8 cellular contexts compared by ENCODE assay signal in the genomic region with DNA sequence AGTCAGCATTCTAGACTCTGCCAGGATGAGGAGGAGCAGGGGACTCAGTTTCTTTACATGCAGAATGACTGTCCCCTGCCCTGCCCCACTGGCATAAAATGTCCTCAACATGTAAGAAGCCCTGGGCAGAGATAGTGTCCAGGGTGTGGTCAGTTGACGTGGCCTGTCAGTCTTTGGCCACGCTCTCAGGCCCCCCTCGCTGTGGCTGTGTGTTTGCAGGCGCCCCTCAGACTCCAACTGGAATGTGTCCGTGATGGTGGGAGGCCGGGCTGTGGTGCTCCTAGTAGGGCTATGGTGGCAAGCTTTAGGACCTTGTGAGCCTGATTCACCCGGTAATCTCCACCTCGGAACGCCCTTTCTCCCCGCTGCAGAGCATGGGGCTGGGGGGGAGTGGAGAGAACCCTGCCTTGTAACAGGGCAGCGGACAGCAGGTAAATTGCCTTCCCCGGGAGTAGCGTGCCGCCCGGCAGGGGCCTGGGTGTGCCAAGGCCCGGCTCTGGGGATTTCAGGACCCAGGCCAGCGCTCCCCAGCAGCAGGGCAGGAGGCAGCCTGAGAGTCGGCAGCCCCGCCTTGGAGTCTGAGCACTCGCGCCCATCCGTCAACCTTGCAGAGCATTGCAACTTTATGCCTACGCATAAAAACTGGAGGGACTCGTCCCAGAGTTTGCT.
DNase-seq lines count a peak whose midpoint lies in the region; ATAC-seq and TF ChIP-seq lines count a peak whose summit lies in the region.

No MANE protein-coding gene starts in this region.

- DNase-seq in D341Med (ENCODE audit: low spot score) (peak; percentile 55), dermis blood vessel endothelial cell (peak; percentile 65), lower lobe of right lung (no peak), NCI-H1694 treated with DMSO at 0.1 percent for 48 hours (lab: John Stamatoyannopoulos, UW) (no peak), NCI-H69 (lab: John Stamatoyannopoulos, UW) (no peak)

- H3K4me1 ChIP-seq in HUES6 (ENCODE audit: control insufficient read depth, insufficient read depth, low read length) = peaks cover 3% of the 10 kb centered on the region; the same call in 1 of the 2 replicates
- no peaks in the 10 kb centered on the region for H3K4me1 ChIP-seq in lower lobe of right lung

- intact Hi-C loops in lower lobe of right lung (cut with DNase I) = no loop called here

- H3K4me3 ChIP-seq in HUES6 (ENCODE audit: low read depth, low read length) (peak overlapping the region; percentile 30), lower lobe of right lung (no peak overlapping the region)

- no peak overlapping the region for H3K27ac ChIP-seq in HUES6 (ENCODE audit: low read depth, low read length)
- H3K27ac ChIP-seq in lower lobe of right lung = no peak overlapping the region

- H3K27me3 ChIP-seq in HUES6 (ENCODE audit: control insufficient read depth, insufficient read depth, low read length) (peaks cover 33% of the 10 kb centered on the region), lower lobe of right lung (ENCODE audit: low read depth) (peaks cover 65% of the 10 kb centered on the region)

- no peak overlapping the region for H3K9ac ChIP-seq in HUES6 (ENCODE audit: low read length)

- peak; percentile 36 to 42 for ATAC-seq in lower lobe of right lung
- no peak for ATAC-seq in GM21786 (IDR thresholded peaks at IDR 0.05; ENCODE audit: unreplicated experiment)
- ATAC-seq in HG03571 (IDR thresholded peaks at IDR 0.05; ENCODE audit: unreplicated experiment) = no peak

- H3K36me3 ChIP-seq in HUES6 (ENCODE audit: control insufficient read depth, insufficient read depth, low read length) (no peaks in the 10 kb centered on the region), lower lobe of right lung (no peaks in the 10 kb centered on the region)

- no peak for TF ChIP-seq CTCF in lower lobe of right lung (IDR thresholded peaks at IDR 0.05)

- H3K9me3 ChIP-seq in HUES6 (ENCODE audit: control insufficient read depth, insufficient read depth, low read depth, low read length) (no peaks in the 10 kb centered on the region), lower lobe of right lung (no peaks in the 10 kb centered on the region)

Comparison
In these comparisons a context has a peak if more than half of its experiments do, and no peak if none do; other contexts are left out.
1. DNase-seq: peak in D341Med (single experiment) and dermis blood vessel endothelial cell (single experiment); none in lower lobe of right lung (single experiment), NCI-H1694 treated with DMSO at 0.1 percent for 48 hours (single experiment) and NCI-H69 (single experiment).
2. ATAC-seq: peak in lower lobe of right lung (2 of 2); none in GM21786 (single experiment) and HG03571 (single experiment).